8 cellular contexts compared by ENCODE assay signal in the genomic region with DNA sequence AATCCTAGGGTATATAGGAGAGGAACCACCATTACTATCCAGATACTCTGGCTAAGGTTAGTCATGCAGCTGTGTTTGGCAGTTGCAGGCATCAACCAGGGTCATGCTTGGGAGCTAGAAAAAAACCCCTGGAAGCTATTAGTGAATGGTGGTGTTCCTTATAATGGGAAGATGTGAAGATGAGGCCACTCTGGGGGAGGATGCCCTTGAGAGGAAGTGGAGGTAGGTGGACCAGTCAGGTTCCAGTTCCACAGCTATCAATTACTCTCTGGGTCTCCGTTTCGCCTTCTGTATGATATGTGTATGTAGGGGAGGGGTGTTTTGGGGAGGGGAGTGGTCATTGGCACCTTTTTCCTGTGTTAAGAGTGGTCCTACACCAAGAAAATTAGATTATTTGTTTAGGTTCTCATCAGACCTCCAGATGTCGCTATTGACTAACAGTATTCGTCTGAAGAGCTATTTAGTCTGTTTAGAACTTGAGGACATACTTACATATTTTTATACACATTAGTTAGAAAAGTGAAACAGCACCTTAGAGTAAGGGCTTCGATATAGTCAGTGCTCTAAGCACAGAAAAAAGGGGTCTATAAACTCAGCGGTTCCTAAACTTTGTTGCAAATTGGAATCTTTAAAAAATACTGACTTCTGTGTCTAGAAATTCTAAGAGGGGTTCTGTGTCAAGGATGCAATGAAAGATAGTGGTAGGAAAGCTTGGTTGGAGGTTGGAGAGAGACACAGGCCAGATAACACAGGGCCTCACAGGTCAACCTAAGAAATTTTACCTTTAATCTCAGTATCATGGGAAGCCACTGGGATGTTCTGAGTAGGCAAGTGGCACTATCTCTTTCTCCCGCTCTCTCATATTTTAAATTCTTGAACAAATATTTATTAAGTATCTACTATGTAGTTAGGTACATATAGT. TPM values are rescaled to one million over a fixed set of nuclear protein-coding genes. Genes with fewer than 3 reads are reported as not detected.
DNase-seq lines count a peak whose midpoint lies in the region; ATAC-seq and TF ChIP-seq lines count a peak whose summit lies in the region.

No MANE protein-coding gene starts in this region.

- H3K4me1 ChIP-seq in Panc1 (ENCODE audit: control insufficient read depth, insufficient read depth, low read length) = peaks cover 4% of the 10 kb centered on the region

- H3K27me3 Mint-ChIP-seq in memory B cell = no peaks in the 10 kb centered on the region

- H3K4me3 ChIP-seq in Panc1 (ENCODE audit: low read depth in 2 of 2, low read length in 2 of 2) = no peak overlapping the region

- H3K36me3 Mint-ChIP-seq in memory B cell = no peaks in the 10 kb centered on the region

- in situ Hi-C loops in Panc1 (cut with HindIII; ENCODE audit: low pct_unique_long_range_greater_than_20kb, low sequenced_read_pairs) = no loop called here

- H3K27ac Mint-ChIP-seq in memory B cell = no peak overlapping the region

- POLR2A ChIA-PET in Panc1 (lab: Charles Lee) = no interaction called here

- no peaks in the 10 kb centered on the region for H3K9me3 ChIP-seq in Panc1 (ENCODE audit: control insufficient read depth, insufficient read depth, low read depth, low read length)

- peak; percentile 75 for TF ChIP-seq CTCF in Panc1 (IDR thresholded peaks at IDR 0.05)

- peak; percentile 69 for ATAC-seq in GM21367 (IDR thresholded peaks at IDR 0.05; ENCODE audit: unreplicated experiment)
- ATAC-seq in Panc1 = peak; percentile 87
- ATAC-seq in memory B cell (ENCODE audit: low read depth) = peak; percentile 78

- no peaks in the 10 kb centered on the region for H3K9me3 Mint-ChIP-seq in memory B cell

- no peaks in the 10 kb centered on the region for H3K27me3 ChIP-seq in Panc1 (ENCODE audit: control insufficient read depth, insufficient read depth, low read length)

- H3K36me3 ChIP-seq in Panc1 (ENCODE audit: control insufficient read depth, insufficient read depth, low read length) = no peaks in the 10 kb centered on the region

- no peak overlapping the region for H3K4me3 Mint-ChIP-seq in memory B cell

- intact Hi-C loops in Panc1 (cut with micrococcal nuclease; ENCODE audit: unreplicated experiment) = loop anchor here (1.0 to 5.0 kb wide), 5 partner anchors 153 to 368 kb away; a partner anchor contains a TSS
- intact Hi-C loops in posterior vena cava (cut with DNase I) = loop anchor here (10.0 kb wide), 2 partner anchors 154 to 166 kb away; no protein-coding TSS in a partner anchor

- no TSS peak for BruUV-seq in Panc1 (replicated peaks; lab: Mats Ljungman, UMichigan)

- H3K4me1 Mint-ChIP-seq in memory B cell = peaks cover 6% of the 10 kb centered on the region

- DNase-seq in DMS153 (lab: John Stamatoyannopoulos, UW) = peak; percentile 48
- DNase-seq in LoVo (ENCODE audit: low spot score) = peak; percentile 70
- peak; percentile 76 for DNase-seq in Panc1 (ENCODE audit: low read depth, low spot score)
- peak; percentile 69 to 77 for DNase-seq in dermis microvascular lymphatic vessel endothelial cell (ENCODE audit: low read depth in 2 of 2)
- peak; percentile 27 to 55 for DNase-seq in memory B cell (ENCODE audit: low spot score in 2 of 2)
- no peak for DNase-seq in posterior vena cava (ENCODE audit: low spot score)
- DNase-seq in activated naive CD4-positive, alpha-beta T cell treated with Interleukin-2 at 50 U/mL for 16 hours = no peak

- CTCF ChIA-PET in Panc1 (lab: Charles Lee) = interaction anchor here (0.6 to 2.0 kb wide), 13 partner anchors 9 to 538 kb away, joined by 3 to 10 read pairs (median 3); a partner anchor contains a TSS

- H3K27ac ChIP-seq in Panc1 (ENCODE audit: low read length) = peak overlapping the region; percentile 79

RNA-seq across cellular contexts. Expression of a gene that starts 9.1 kb away (rescaled TPM):
- total RNA-seq in Panc1 (2021; ENCODE audit: unreplicated experiment) = 68.0 TPM
- polyA plus RNA-seq in Panc1 (2012; ENCODE audit: insufficient read length) = 62.2 TPM
- total RNA-seq in dermis microvascular lymphatic vessel endothelial cell = 10.9 and 12.1 TPM in 2 replicates
- total RNA-seq in posterior vena cava = 10 to 100 TPM; 14.5 to 16.3 TPM

RNA-seq across cellular contexts. Expression of a gene that starts 34.0 kb away (rescaled TPM):
- total RNA-seq in Panc1 (2021; ENCODE audit: unreplicated experiment) = 106 TPM
- polyA plus RNA-seq in Panc1 (2012; ENCODE audit: insufficient read length) = 38.6 TPM
- 14.2 and 15.6 TPM in 2 replicates for total RNA-seq in dermis microvascular lymphatic vessel endothelial cell
- total RNA-seq in posterior vena cava = 10 to 100 TPM; 20.8 to 25.8 TPM

Comparison
In these comparisons a context has a peak if more than half of its experiments do, and no peak if none do; other contexts are left out.
1. DNase-seq: peak in DMS153 (single experiment), LoVo (single experiment), Panc1 (single experiment), dermis microvascular lymphatic vessel endothelial cell (2 of 2) and memory B cell (2 of 2); none in posterior vena cava (single experiment) and activated naive CD4-positive, alpha-beta T cell treated with Interleukin-2 at 50 U/mL for 16 hours (single experiment).
2. Peak in every context shown above with its lines, with median percentiles within 50 percentile points of each other: ATAC-seq.